3 cellular contexts compared by ENCODE assay signal in the genomic region with DNA sequence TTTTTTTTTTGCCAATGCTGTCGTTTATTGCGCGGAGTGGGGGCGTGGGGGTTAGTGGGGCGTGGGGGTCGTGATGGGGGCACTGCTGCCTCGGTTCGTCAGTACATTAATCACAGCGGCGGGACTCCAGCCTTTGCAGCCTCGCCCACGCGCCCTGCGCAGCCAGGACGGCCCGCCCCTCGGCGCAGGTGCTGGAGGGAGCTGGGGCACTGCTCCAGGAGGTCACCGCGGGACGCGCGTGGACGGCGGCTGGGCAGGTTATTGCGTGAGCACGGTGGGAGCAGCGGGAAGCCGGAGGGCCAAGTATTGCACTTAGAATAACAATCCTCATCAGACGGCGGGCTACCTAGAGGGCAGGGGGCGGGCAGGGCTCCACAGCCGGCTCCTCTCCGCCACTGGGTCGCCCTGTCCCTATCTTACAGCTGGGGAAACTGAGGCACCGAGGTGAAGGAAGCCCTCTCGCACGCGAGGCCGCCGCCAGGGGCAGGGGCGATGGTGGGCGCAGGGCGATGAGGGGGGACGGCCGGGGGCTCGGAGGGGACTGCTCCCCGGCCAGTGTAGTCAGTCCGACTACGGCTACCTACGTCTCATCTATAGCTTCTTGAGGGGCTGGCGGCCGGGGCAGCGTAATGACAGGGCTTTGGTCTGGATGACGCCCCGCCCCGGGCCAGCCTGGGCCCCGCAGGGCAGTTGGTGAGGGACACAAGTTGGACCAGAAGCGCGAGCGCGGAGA. TPM values are rescaled to one million over a fixed set of nuclear protein-coding genes. Genes with fewer than 3 reads are reported as not detected.
"Had no signal": no experiment of that assay in that cellular context is flagged by ENCODE, and none has a peak within 500 bp of the region (broad histone marks: within the 10 kb centered on the region; RNA-seq: fewer than 3 reads in every experiment).

No MANE protein-coding gene starts in this region.

RNA-seq across cellular contexts. Expression of gene NPIPB9, which starts 4.8 kb away (rescaled TPM):
- total RNA-seq: ascending aorta, epithelial cell of proximal tubule, gastrocnemius medialis had no signal
